ENCODE assay signal across 10 cellular contexts in the genomic region with DNA sequence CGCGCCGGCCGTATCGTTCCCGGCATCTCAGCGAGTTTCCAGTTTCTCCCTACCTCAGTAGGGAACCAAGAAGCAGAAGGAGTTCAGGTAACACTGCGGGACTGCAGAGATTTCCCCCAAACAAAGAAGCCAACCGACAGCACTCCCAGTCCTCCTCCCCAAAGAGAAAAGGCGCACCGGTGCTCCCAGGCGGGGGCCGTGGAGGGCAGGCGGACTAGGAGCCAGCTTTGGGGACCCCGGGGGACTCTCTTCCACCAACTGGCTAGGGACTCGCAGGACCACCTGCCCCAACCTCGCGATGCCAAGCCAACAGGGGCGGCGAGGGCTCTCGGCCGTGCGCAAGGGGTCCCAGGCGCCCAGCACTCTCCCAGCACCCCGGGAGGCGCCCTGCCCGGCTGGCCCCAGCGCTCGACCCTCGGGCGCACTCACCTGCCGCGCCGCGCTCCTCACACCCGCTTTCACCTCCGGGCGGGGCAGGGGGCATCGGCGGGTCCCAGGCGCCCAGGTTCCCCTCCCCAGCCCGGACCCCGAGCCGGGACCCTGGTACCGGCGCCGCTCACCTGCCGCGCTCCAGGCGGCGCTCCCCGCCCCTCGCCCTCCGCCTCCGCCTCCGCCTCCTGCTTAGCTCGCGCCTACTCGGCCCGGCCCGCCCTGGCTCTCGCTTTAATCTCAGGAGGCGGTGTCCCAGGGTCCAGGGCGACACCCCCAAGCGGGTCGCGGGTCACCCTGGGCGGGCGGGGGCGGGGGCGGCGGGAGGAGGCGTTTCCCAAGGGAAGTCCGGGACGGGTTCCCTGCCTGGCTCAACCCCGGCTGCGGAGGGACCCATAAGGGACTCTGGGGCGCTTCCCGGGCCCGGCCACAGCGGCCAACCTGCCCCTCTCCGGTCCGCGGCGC. TPM values are rescaled to one million over a fixed set of nuclear protein-coding genes. Genes with fewer than 3 reads are reported as not detected.
DNase-seq lines count a peak whose midpoint lies in the region; ATAC-seq, FAIRE-seq and TF ChIP-seq lines count a peak whose summit lies in the region.
"Had no signal": no experiment of that assay in that cellular context is flagged by ENCODE, and none has a peak within 500 bp of the region (broad histone marks: within the 10 kb centered on the region; RNA-seq: fewer than 3 reads in every experiment).

Gene TMPRSS2 (minus strand): TSS at position 638 of the 894 bp plus-strand sequence. CDS start 10,025 bp downstream, outside the sequence.

- peak within 1 kb of the TSS; percentile 100 for H3K27ac ChIP-seq in VCaP
- no peak within 1 kb of the TSS for H3K27ac ChIP-seq in iPS DF 6.9 (ENCODE audit: low read length)
- H3K27ac ChIP-seq in pancreas: peak within 1 kb of the TSS; percentile 84 to 95 (median 90)
- H3K27ac ChIP-seq: epithelial cell of prostate had no signal

- no peak for FAIRE-seq in pancreas (lab: Jason Lieb, UNC)

- H3K36me3 ChIP-seq in H7 (replicated peaks; ENCODE audit: control insufficient read depth, insufficient read depth, low read length) (no peaks in the 10 kb centered on the region), iPS DF 6.9 (ENCODE audit: control insufficient read depth, insufficient read depth, low read length) (no peaks in the 10 kb centered on the region), pancreas (no peaks in the 10 kb centered on the region)

- peak; percentile 25 for TF ChIP-seq CTCF in VCaP (conservative IDR thresholded peaks at IDR 0.05)
- no peak for TF ChIP-seq CTCF in pancreas (IDR thresholded peaks at IDR 0.05)
- TF ChIP-seq CTCF in activated CD8-positive, alpha-beta T cell treated with anti-CD3 and anti-CD28 coated beads for 36 hours (IDR thresholded peaks at IDR 0.05): no peak

- H3K27me3 ChIP-seq in H7 (ENCODE audit: control insufficient read depth, insufficient read depth, low read length) (peaks cover 44% of the 10 kb centered on the region), iPS DF 6.9 (ENCODE audit: control insufficient read depth, insufficient read depth, low read length) (peaks cover 15% of the 10 kb centered on the region), pancreas (no peaks in the 10 kb centered on the region)

- H3K9me3 ChIP-seq in iPS DF 6.9 (ENCODE audit: control insufficient read depth, insufficient read depth, low read length): no peaks in the 10 kb centered on the region
- H3K9me3 ChIP-seq in pancreas: no peaks in the 10 kb centered on the region

- H3K27ac Mint-ChIP-seq in activated CD8-positive, alpha-beta T cell treated with anti-CD3 and anti-CD28 coated beads for 36 hours: no peak within 1 kb of the TSS

- H3K36me3 Mint-ChIP-seq in activated CD8-positive, alpha-beta T cell treated with anti-CD3 and anti-CD28 coated beads for 36 hours (ENCODE audit: low read depth): no peaks in the 10 kb centered on the region

- peak; percentile 72 to 81 (median 78) for ATAC-seq in pancreas
- ATAC-seq in GM18868 (IDR thresholded peaks at IDR 0.05; ENCODE audit: unreplicated experiment): no peak
- no peak for ATAC-seq in HG03135 (IDR thresholded peaks at IDR 0.05; ENCODE audit: unreplicated experiment)
- no peak for ATAC-seq in HG02678 (IDR thresholded peaks at IDR 0.05; ENCODE audit: unreplicated experiment)
- no peak for ATAC-seq in activated CD8-positive, alpha-beta T cell treated with anti-CD3 and anti-CD28 coated beads for 36 hours

- H3K4me3 ChIP-seq in H7 (ENCODE audit: insufficient read depth, low read depth, low read length) (peak within 1 kb of the TSS; percentile 77), iPS DF 6.9 (ENCODE audit: low read length) (peak within 1 kb of the TSS; percentile 77), pancreas (peak within 1 kb of the TSS; percentile 60 to 85 (median 72))

- H3K27me3 Mint-ChIP-seq in activated CD8-positive, alpha-beta T cell treated with anti-CD3 and anti-CD28 coated beads for 36 hours: peaks cover 39% of the 10 kb centered on the region

- CTCF ChIA-PET in activated CD8-positive, alpha-beta T cell treated with anti-CD3 and anti-CD28 coated beads for 36 hours (lab: Charles Lee): no interaction called here

- H3K4me3 Mint-ChIP-seq in activated CD8-positive, alpha-beta T cell treated with anti-CD3 and anti-CD28 coated beads for 36 hours: no peak within 1 kb of the TSS

- DNase-seq in H7 (peak; percentile 86), iPS DF 6.9 (ENCODE audit: low read depth, low spot score) (no peak), pancreas (peak; percentile 90 to 97 (median 93))
- no peak for DNase-seq in activated CD8-positive, alpha-beta T cell treated with anti-CD3 and anti-CD28 coated beads for 36 hours
- DNase-seq: NCI-H1436 treated with DMSO at 0.1 percent for 48 hours had no signal

- H3K4me1 ChIP-seq in iPS DF 6.9 (ENCODE audit: control insufficient read depth, insufficient read depth, low read length) (peaks cover 5% of the 10 kb centered on the region), pancreas (peaks cover 37 to 53% (median 52%) of the 10 kb centered on the region in 3 donors)

- intact Hi-C loops in pancreas (cut with DNase I): no loop called here
- intact Hi-C loops in activated CD8-positive, alpha-beta T cell treated with anti-CD3 and anti-CD28 coated beads for 36 hours (cut with micrococcal nuclease): no loop called here

- no peaks in the 10 kb centered on the region for H3K4me1 Mint-ChIP-seq in activated CD8-positive, alpha-beta T cell treated with anti-CD3 and anti-CD28 coated beads for 36 hours (ENCODE audit: low read depth)

- WGBS in iPS DF 6.9 (ENCODE audit: insufficient coverage, insufficient read length): no CpG with 5 or more reads among the region's 85 CpGs
- 0 to 1% methylated on average over 63 to 85 of the region's 85 CpGs for WGBS in pancreas, 2 donors

- H3K9me3 Mint-ChIP-seq in activated CD8-positive, alpha-beta T cell treated with anti-CD3 and anti-CD28 coated beads for 36 hours: no peaks in the 10 kb centered on the region

- POLR2A ChIA-PET in activated CD8-positive, alpha-beta T cell treated with anti-CD3 and anti-CD28 coated beads for 36 hours (lab: Charles Lee): no interaction called here

RNA-seq across cellular contexts. Expression of gene TMPRSS2, which starts in this region (rescaled TPM):
- total RNA-seq in H7 (2014; rRNA removed; shearing (Covaris generic)): 2.6 and 3.0 TPM in 2 replicates
- total RNA-seq in pancreas: 10 to 100 TPM; 44.9 to 88.8 (median 75.2) TPM
- polyA plus RNA-seq in pancreas: 10 to 100 TPM; 42.2 to 65.1 TPM
- not detected for total RNA-seq in activated CD8-positive, alpha-beta T cell treated with anti-CD3 and anti-CD28 coated beads for 36 hours

Comparison
In these comparisons a context has a peak if more than half of its experiments do, and no peak if none do; other contexts are left out.
1. RNA of gene TMPRSS2 (total RNA-seq): 44.9 to 88.8 TPM in pancreas; 2.6 to 3.0 TPM in H7 and not detected in activated CD8-positive, alpha-beta T cell treated with anti-CD3 and anti-CD28 coated beads for 36 hours; every median in the first group is over 10 times any median in the second.
2. DNase-seq: peak in H7 (single experiment) and pancreas (6 of 6); none in iPS DF 6.9 (single experiment) and activated CD8-positive, alpha-beta T cell treated with anti-CD3 and anti-CD28 coated beads for 36 hours (single experiment).
3. ATAC-seq: peak in pancreas (4 of 4); none in GM18868 (single experiment), HG03135 (single experiment), HG02678 (single experiment) and activated CD8-positive, alpha-beta T cell treated with anti-CD3 and anti-CD28 coated beads for 36 hours (single experiment).
4. Peak in every context shown above with its lines, with median percentiles within 50 percentile points of each other: H3K4me3 ChIP-seq.